ENCODE assay signal across 17 cellular contexts in genomic region chr1:114341886-114342285, GRCh38.
DNase-seq lines count a peak whose midpoint lies in the region; ATAC-seq and TF ChIP-seq lines count a peak whose summit lies in the region.
"Had no signal": no experiment of that assay in that cellular context is flagged by ENCODE, and none has a peak within 500 bp of the region (broad histone marks: within the 10 kb centered on the region; RNA-seq: fewer than 3 reads in every experiment).

No MANE protein-coding gene starts in this region.

- TF ChIP-seq POLR2A in upper lobe of left lung (IDR thresholded peaks at IDR 0.05), result no peak

- H3K4me3 Mint-ChIP-seq in activated naive CD4-positive, alpha-beta T cell treated with anti-CD3 and anti-CD28 coated beads, Interleukin-2, amount 10 ng/mL, durations not matched to agents 7 days and 5 days, result no peak overlapping the region
- H3K4me3 Mint-ChIP-seq in activated CD4-positive, alpha-beta memory T cell treated with anti-CD3 and anti-CD28 coated beads, Interleukin-2, amount 10 ng/mL, durations not matched to agents 7 days and 5 days, result no peak overlapping the region

- no peaks in the 10 kb centered on the region for H3K9me3 ChIP-seq in upper lobe of left lung
- H3K9me3 ChIP-seq: neutrophil, thoracic aorta had no signal

- 26 to 28% methylated on average over 5 of the region's 5 CpGs for WGBS in upper lobe of left lung, 2 donors

- peaks cover 9% of the 10 kb centered on the region for H3K27me3 Mint-ChIP-seq in activated naive CD4-positive, alpha-beta T cell treated with anti-CD3 and anti-CD28 coated beads, Interleukin-2, amount 10 ng/mL, durations not matched to agents 7 days and 5 days
- H3K27me3 Mint-ChIP-seq in activated CD4-positive, alpha-beta memory T cell treated with anti-CD3 and anti-CD28 coated beads, Interleukin-2, amount 10 ng/mL, durations not matched to agents 7 days and 5 days, result no peaks in the 10 kb centered on the region

- POLR2A ChIA-PET in activated CD4-positive, alpha-beta memory T cell treated with anti-CD3 and anti-CD28 coated beads, Interleukin-2, amount 10 ng/mL, durations not matched to agents 7 days and 5 days (lab: Charles Lee), result interaction anchor here (0.7 to 4.4 kb wide), 10 partner anchors 7 to 584 kb away, joined by 3 to 31 read pairs (median 6); partner anchors contain the start of genes HIPK1 and TRIM33

- TF ChIP-seq CTCF in upper lobe of left lung (IDR thresholded peaks at IDR 0.05), result no peak
- no peak for TF ChIP-seq CTCF in GM20000 (IDR thresholded peaks at IDR 0.05; ENCODE audit: extremely low read depth, missing control alignments)

- H3K4me1 ChIP-seq in upper lobe of left lung, result peaks cover 5 to 14% (median 9%) of the 10 kb centered on the region in 4 donors

- no peak for ATAC-seq in upper lobe of left lung (ENCODE audit: low FRiP score in 2 of 2)
- ATAC-seq: PC-3 had no signal

- TF ChIP-seq EP300 in upper lobe of left lung (IDR thresholded peaks at IDR 0.05), result no peak

- H3K4me3 ChIP-seq in upper lobe of left lung, result no peak overlapping the region
- H3K4me3 ChIP-seq: cardiac muscle cell, lung, thoracic aorta had no signal

- peaks cover 8% of the 10 kb centered on the region for H3K9me3 Mint-ChIP-seq in activated naive CD4-positive, alpha-beta T cell treated with anti-CD3 and anti-CD28 coated beads, Interleukin-2, amount 10 ng/mL, durations not matched to agents 7 days and 5 days
- H3K9me3 Mint-ChIP-seq in activated CD4-positive, alpha-beta memory T cell treated with anti-CD3 and anti-CD28 coated beads, Interleukin-2, amount 10 ng/mL, durations not matched to agents 7 days and 5 days, result peaks cover 10% of the 10 kb centered on the region

- peak overlapping the region; percentile 21 to 49 (median 34) for H3K27ac ChIP-seq in upper lobe of left lung
- H3K27ac ChIP-seq: cardiac muscle cell, neutrophil, thoracic aorta had no signal

- no peak for DNase-seq in activated naive CD4-positive, alpha-beta T cell treated with anti-CD3 and anti-CD28 coated beads, Interleukin-2, amount 10 ng/mL, durations not matched to agents 7 days and 5 days
- DNase-seq in activated naive CD4-positive, alpha-beta T cell treated with Interleukin-2 at 50 U/mL for 16 hours, result no peak
- no peak for DNase-seq in activated CD4-positive, alpha-beta memory T cell treated with anti-CD3 and anti-CD28 coated beads, Interleukin-2, amount 10 ng/mL, durations not matched to agents 7 days and 5 days
- peak; percentile 15 for DNase-seq in islet precursor cell
- DNase-seq in upper lobe of left lung, result no peak
- DNase-seq in AG08396 (ENCODE audit: low spot score), result no peak
- DNase-seq in NCI-H82 (lab: John Stamatoyannopoulos, UW), result no peak
- no peak for DNase-seq in GM20000 (ENCODE audit: low spot score)
- DNase-seq: activated gamma-delta T cell, DMS79, NCI-H1105, NCI-H2227 treated with DMSO at 0.1 percent for 48 hours had no signal

- H3K36me3 ChIP-seq in upper lobe of left lung, result no peaks in the 10 kb centered on the region
- H3K36me3 ChIP-seq: cardiac muscle cell, neutrophil, thoracic aorta had no signal

- H3K27ac Mint-ChIP-seq in activated naive CD4-positive, alpha-beta T cell treated with anti-CD3 and anti-CD28 coated beads, Interleukin-2, amount 10 ng/mL, durations not matched to agents 7 days and 5 days, result peak overlapping the region; percentile 98
- H3K27ac Mint-ChIP-seq in activated CD4-positive, alpha-beta memory T cell treated with anti-CD3 and anti-CD28 coated beads, Interleukin-2, amount 10 ng/mL, durations not matched to agents 7 days and 5 days, result peak overlapping the region; percentile 99

- peaks cover 13% of the 10 kb centered on the region for H3K36me3 Mint-ChIP-seq in activated naive CD4-positive, alpha-beta T cell treated with anti-CD3 and anti-CD28 coated beads, Interleukin-2, amount 10 ng/mL, durations not matched to agents 7 days and 5 days
- H3K36me3 Mint-ChIP-seq in activated CD4-positive, alpha-beta memory T cell treated with anti-CD3 and anti-CD28 coated beads, Interleukin-2, amount 10 ng/mL, durations not matched to agents 7 days and 5 days (ENCODE audit: low read depth), result peaks cover 16% of the 10 kb centered on the region

- H3K4me1 Mint-ChIP-seq in activated naive CD4-positive, alpha-beta T cell treated with anti-CD3 and anti-CD28 coated beads, Interleukin-2, amount 10 ng/mL, durations not matched to agents 7 days and 5 days, result peaks cover 76% of the 10 kb centered on the region
- H3K4me1 Mint-ChIP-seq in activated CD4-positive, alpha-beta memory T cell treated with anti-CD3 and anti-CD28 coated beads, Interleukin-2, amount 10 ng/mL, durations not matched to agents 7 days and 5 days, result peaks cover 78% of the 10 kb centered on the region

- CTCF ChIA-PET in activated naive CD4-positive, alpha-beta T cell treated with anti-CD3 and anti-CD28 coated beads, Interleukin-2, amount 10 ng/mL, durations not matched to agents 7 days and 5 days (lab: Charles Lee), result interaction anchor here (1.1 kb wide), 2 partner anchors 12 to 87 kb away, joined by 3 to 4 read pairs; no protein-coding TSS in a partner anchor
- CTCF ChIA-PET in activated CD4-positive, alpha-beta memory T cell treated with anti-CD3 and anti-CD28 coated beads, Interleukin-2, amount 10 ng/mL, durations not matched to agents 7 days and 5 days (lab: Charles Lee), result interaction anchor here (0.6 to 2.8 kb wide), 6 partner anchors 13 to 474 kb away, joined by 3 to 13 read pairs (median 6); partner anchors contain the start of gene OLFML3

- no peaks in the 10 kb centered on the region for H3K27me3 ChIP-seq in upper lobe of left lung
- H3K27me3 ChIP-seq: cardiac muscle cell had no signal
